ENCODE assay signal across 20 cellular contexts in the genomic region with DNA sequence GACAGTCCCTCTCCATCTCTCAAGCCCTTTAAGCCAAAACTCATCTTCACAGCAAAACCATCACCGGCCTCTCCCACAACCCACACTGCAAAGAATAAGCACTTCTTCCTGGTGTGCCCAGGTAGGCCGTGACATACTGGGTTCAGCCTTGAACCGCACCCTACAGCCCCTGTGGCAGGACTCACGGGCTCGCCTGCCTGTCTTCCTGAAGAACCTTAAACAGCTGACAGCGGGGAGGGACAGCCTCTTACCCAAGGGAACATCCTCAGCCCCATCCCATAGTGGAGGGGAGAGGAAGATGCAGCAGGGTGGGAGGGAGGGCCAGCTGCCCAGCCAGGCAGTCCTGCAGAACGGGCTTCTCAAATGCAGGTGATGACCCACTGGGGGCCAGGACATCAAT. TPM values are rescaled to one million over a fixed set of nuclear protein-coding genes. Genes with fewer than 3 reads are reported as not detected.
A peak's percentile ranks its signal among the peaks of the same experiment; 100 is the strongest.
DNase-seq lines count a peak whose midpoint lies in the region; ATAC-seq and TF ChIP-seq lines count a peak whose summit lies in the region.
"Had no signal": no experiment of that assay in that cellular context is flagged by ENCODE, and none has a peak within 500 bp of the region (broad histone marks: within the 10 kb centered on the region; RNA-seq: fewer than 3 reads in every experiment).

No MANE protein-coding gene starts in this region.

- ATAC-seq in CD4-positive, alpha-beta T cell (ENCODE audit: poor library complexity), result no peak
- ATAC-seq: right cardiac atrium had no signal

- H3K27me3 Mint-ChIP-seq in T-helper 1 cell treated with Interleukin-12 subunit alpha and Interleukin-12 subunit beta and Interleukin-4 antibody, amounts not matched to agents 30 μg/mL and 1 μg/mL, for 36 hours (ENCODE audit: low read depth), result no peaks in the 10 kb centered on the region
- no peaks in the 10 kb centered on the region for H3K27me3 Mint-ChIP-seq in CD4-positive, alpha-beta T cell
- H3K27me3 Mint-ChIP-seq in activated T-helper 2 cell treated with anti-CD3 and anti-CD28 coated beads, Interferon-gamma antibody, Interleukin-2, Interleukin-4, amounts not matched to agents 10 μg/mL and 5 μg/mL and 100 μg/mL, durations not matched to agents 14 hours and 24 hours and 36 hours (ENCODE audit: low read depth), result no peaks in the 10 kb centered on the region

- H3K79me2 ChIP-seq in trophoblast cell (ENCODE audit: control insufficient read depth, insufficient read depth, low read length, poor library complexity), result no peaks in the 10 kb centered on the region

- TF ChIP-seq CTCF in CD4-positive, alpha-beta T cell (IDR thresholded peaks at IDR 0.05), result no peak

- H3K14ac ChIP-seq in neuronal stem cell (ENCODE audit: low read length) (no peak overlapping the region), trophoblast cell (ENCODE audit: low read length) (no peak overlapping the region)

- H3K4me2 ChIP-seq in neuronal stem cell (ENCODE audit: insufficient read depth, low read length, poor library complexity, severe bottlenecking) (no peak overlapping the region), trophoblast cell (ENCODE audit: low read length) (no peak overlapping the region)

- no peaks in the 10 kb centered on the region for H3K9me3 Mint-ChIP-seq in T-helper 1 cell treated with Interleukin-12 subunit alpha and Interleukin-12 subunit beta and Interleukin-4 antibody, amounts not matched to agents 30 μg/mL and 1 μg/mL, for 36 hours
- no peaks in the 10 kb centered on the region for H3K9me3 Mint-ChIP-seq in CD4-positive, alpha-beta T cell
- no peaks in the 10 kb centered on the region for H3K9me3 Mint-ChIP-seq in activated T-helper 2 cell treated with anti-CD3 and anti-CD28 coated beads, Interferon-gamma antibody, Interleukin-2, Interleukin-4, amounts not matched to agents 10 μg/mL and 5 μg/mL and 100 μg/mL, durations not matched to agents 14 hours and 24 hours and 36 hours

- H3K79me1 ChIP-seq in neuronal stem cell (ENCODE audit: low read depth, low read length) (no peaks in the 10 kb centered on the region), trophoblast cell (ENCODE audit: low read length) (no peaks in the 10 kb centered on the region)

- no peak overlapping the region for H3K4ac ChIP-seq in neuronal stem cell (ENCODE audit: low read length)
- no peak overlapping the region for H3K4ac ChIP-seq in trophoblast cell (ENCODE audit: low read depth, low read length)

- POLR2A ChIA-PET in CD4-positive, alpha-beta T cell (lab: Charles Lee), result interaction anchor here (3.8 to 11.9 kb wide), 2 partner anchors 6 to 12 kb away, joined by 22 to 123 read pairs; no protein-coding TSS in a partner anchor

- H2AK5ac ChIP-seq in neuronal stem cell (ENCODE audit: low read depth, low read length) (no peak overlapping the region), trophoblast cell (ENCODE audit: low read length) (no peak overlapping the region)

- peaks cover 83% of the 10 kb centered on the region for H3K4me1 Mint-ChIP-seq in T-helper 1 cell treated with Interleukin-12 subunit alpha and Interleukin-12 subunit beta and Interleukin-4 antibody, amounts not matched to agents 30 μg/mL and 1 μg/mL, for 36 hours (ENCODE audit: low read depth)
- H3K4me1 Mint-ChIP-seq in CD4-positive, alpha-beta T cell (ENCODE audit: low read depth), result peaks cover 96% of the 10 kb centered on the region
- H3K4me1 Mint-ChIP-seq in activated T-helper 2 cell treated with anti-CD3 and anti-CD28 coated beads, Interferon-gamma antibody, Interleukin-2, Interleukin-4, amounts not matched to agents 10 μg/mL and 5 μg/mL and 100 μg/mL, durations not matched to agents 14 hours and 24 hours and 36 hours (ENCODE audit: low read depth), result peaks cover 82% of the 10 kb centered on the region

- no CpG with 5 or more reads among the region's 7 CpGs for WGBS in neuronal stem cell (ENCODE audit: extremely low coverage in 2 of 2, insufficient read length in 2 of 2, insufficient replicate concordance in 1 of 2), 2 donors
- no CpG with 5 or more reads among the region's 7 CpGs for WGBS in trophoblast cell (ENCODE audit: extremely low coverage, insufficient coverage, insufficient read length)

- DNase-seq in T-helper 1 cell (no peak), neuronal stem cell (ENCODE audit: low spot score) (no peak), trophoblast cell (no peak), occipital lobe (lab: John Stamatoyannopoulos, UW) (no peak)
- no peak for DNase-seq in CD4-positive, alpha-beta T cell
- DNase-seq in activated T-helper 2 cell treated with anti-CD3 and anti-CD28 coated beads, Interferon-gamma antibody, Interleukin-2, Interleukin-4, amounts not matched to agents 10 μg/mL and 5 μg/mL and 100 μg/mL, durations not matched to agents 14 hours and 24 hours and 36 hours (ENCODE audit: low spot score), result no peak
- no peak for DNase-seq in NK-92 treated with Interleukin-12 subunit alpha and Interleukin-12 subunit beta, amount 100 ng/mL, for 24 hours (lab: John Stamatoyannopoulos, UW)
- DNase-seq: C1 segment of cervical spinal cord; HCEC 1CT; NCI-H1417 treated with DMSO at 0.1 percent for 48 hours; NCI-H446 treated with DMSO at 0.1 percent for 48 hours; right cardiac atrium; SIG-M5; stimulated activated CD4-positive, alpha-beta T cell treated with anti-CD3 and anti-CD28 coated beads, Interleukin-1b, Interleukin-23, amount 100 ng/mL, for 48 hours; T1000; testis had no signal

- H3K23ac ChIP-seq in neuronal stem cell (ENCODE audit: low read depth, low read length, poor library complexity) (no peak overlapping the region), trophoblast cell (ENCODE audit: low read length) (no peak overlapping the region)

- H2BK5ac ChIP-seq in neuronal stem cell (ENCODE audit: low read length) (no peak overlapping the region), trophoblast cell (ENCODE audit: low read depth, low read length, poor library complexity) (no peak overlapping the region)

- no peak overlapping the region for H4K8ac ChIP-seq in neuronal stem cell (ENCODE audit: low read depth, low read length)
- H4K8ac ChIP-seq in trophoblast cell (ENCODE audit: low read depth, low read length), result no peak overlapping the region

- CTCF ChIA-PET in CD4-positive, alpha-beta T cell (lab: Charles Lee), result interaction anchor here (1.1 to 5.6 kb wide), 2 partner anchors 15 to 39 kb away, joined by 3 to 37 read pairs; no protein-coding TSS in a partner anchor

- H2BK12ac ChIP-seq in neuronal stem cell (ENCODE audit: low read length), result peak overlapping the region; percentile 52
- no peak overlapping the region for H2BK12ac ChIP-seq in trophoblast cell (ENCODE audit: low read length)

- H3K36me3 ChIP-seq in neuronal stem cell (replicated peaks in 1 of 2; ENCODE audit: control insufficient read depth in 2 of 2, insufficient read depth in 2 of 2, low read length in 2 of 2), result peaks cover 0 to 2% of the 10 kb centered on the region in 2 donors
- peaks cover 0 to 6% of the 10 kb centered on the region in 2 experiments for H3K36me3 ChIP-seq in trophoblast cell (ENCODE audit: control insufficient read depth in 1 of 2, insufficient read depth in 2 of 2, low read length in 2 of 2)

- peak overlapping the region; percentile 44 for H3K27ac Mint-ChIP-seq in T-helper 1 cell treated with Interleukin-12 subunit alpha and Interleukin-12 subunit beta and Interleukin-4 antibody, amounts not matched to agents 30 μg/mL and 1 μg/mL, for 36 hours
- peak overlapping the region; percentile 84 for H3K27ac Mint-ChIP-seq in CD4-positive, alpha-beta T cell
- peak overlapping the region; percentile 3 for H3K27ac Mint-ChIP-seq in activated T-helper 2 cell treated with anti-CD3 and anti-CD28 coated beads, Interferon-gamma antibody, Interleukin-2, Interleukin-4, amounts not matched to agents 10 μg/mL and 5 μg/mL and 100 μg/mL, durations not matched to agents 14 hours and 24 hours and 36 hours

- no peak overlapping the region for H2BK120ac ChIP-seq in neuronal stem cell (ENCODE audit: low read depth, low read length)
- no peak overlapping the region for H2BK120ac ChIP-seq in trophoblast cell (ENCODE audit: insufficient read depth, low read length, poor library complexity)

- H2AFZ ChIP-seq in neuronal stem cell (ENCODE audit: low read length), result no peak overlapping the region
- no peak overlapping the region for H2AFZ ChIP-seq in trophoblast cell (ENCODE audit: insufficient read depth, low read length, poor library complexity)

- intact Hi-C loops in CD4-positive, alpha-beta T cell (cut with DNase I, micrococcal nuclease), result no loop called here
- intact Hi-C loops in activated T-helper 2 cell treated with anti-CD3 and anti-CD28 coated beads, Interferon-gamma antibody, Interleukin-2, Interleukin-4, amounts not matched to agents 10 μg/mL and 5 μg/mL and 100 μg/mL, durations not matched to agents 14 hours and 24 hours and 36 hours (cut with micrococcal nuclease), result no loop called here

- no peak overlapping the region for H3K9ac ChIP-seq in neuronal stem cell (ENCODE audit: low read depth, low read length, poor library complexity)
- no peak overlapping the region for H3K9ac ChIP-seq in trophoblast cell (ENCODE audit: low read length)

- no peak overlapping the region for H4K12ac ChIP-seq in trophoblast cell (ENCODE audit: low read depth, low read length)

- peaks cover 37% of the 10 kb centered on the region for H3K36me3 Mint-ChIP-seq in T-helper 1 cell treated with Interleukin-12 subunit alpha and Interleukin-12 subunit beta and Interleukin-4 antibody, amounts not matched to agents 30 μg/mL and 1 μg/mL, for 36 hours (ENCODE audit: low read depth)
- peaks cover 35% of the 10 kb centered on the region for H3K36me3 Mint-ChIP-seq in CD4-positive, alpha-beta T cell (ENCODE audit: low read depth)
- peaks cover 50% of the 10 kb centered on the region for H3K36me3 Mint-ChIP-seq in activated T-helper 2 cell treated with anti-CD3 and anti-CD28 coated beads, Interferon-gamma antibody, Interleukin-2, Interleukin-4, amounts not matched to agents 10 μg/mL and 5 μg/mL and 100 μg/mL, durations not matched to agents 14 hours and 24 hours and 36 hours (ENCODE audit: low read depth)

- peaks cover 9 to 12% of the 10 kb centered on the region in 2 donors for H3K4me1 ChIP-seq in neuronal stem cell (ENCODE audit: control insufficient read depth in 2 of 2, insufficient read depth in 1 of 2, low read depth in 1 of 2, low read length in 2 of 2)
- no peaks in the 10 kb centered on the region for H3K4me1 ChIP-seq in trophoblast cell (ENCODE audit: control insufficient read depth in 1 of 2, insufficient read depth in 2 of 2, low read length in 2 of 2)

- H3K4me3 ChIP-seq in neuronal stem cell (ENCODE audit: low read length in 2 of 2) (no peak overlapping the region), trophoblast cell (ENCODE audit: low read depth, low read length) (no peak overlapping the region)
- H3K4me3 ChIP-seq: testis had no signal

- H3K18ac ChIP-seq in neuronal stem cell (ENCODE audit: low read length) (peak overlapping the region; percentile 27), trophoblast cell (ENCODE audit: low read length) (no peak overlapping the region)

- H3K27me3 ChIP-seq in CD4-positive, alpha-beta T cell (ENCODE audit: control insufficient read depth, insufficient read depth, low read length), result no peaks in the 10 kb centered on the region
- H3K27me3 ChIP-seq in neuronal stem cell (ENCODE audit: control insufficient read depth in 3 of 3, insufficient read depth in 3 of 3, low read depth in 1 of 3, low read length in 3 of 3), result peaks cover 0 to 3% (median 0%) of the 10 kb centered on the region in 3 experiments
- H3K27me3 ChIP-seq in trophoblast cell (ENCODE audit: insufficient read depth, low read length), result no peaks in the 10 kb centered on the region
- H3K27me3 ChIP-seq: testis had no signal

- H3K9me3 ChIP-seq in CD4-positive, alpha-beta T cell (ENCODE audit: control insufficient read depth, low read length), result no peaks in the 10 kb centered on the region
- H3K9me3 ChIP-seq in neuronal stem cell (replicated peaks in 1 of 2; ENCODE audit: control insufficient read depth in 2 of 2, insufficient read depth in 1 of 2, low read depth in 1 of 2, low read length in 2 of 2) (peaks cover 0 to 1% of the 10 kb centered on the region in 2 donors), trophoblast cell (ENCODE audit: insufficient read depth, low read depth, low read length) (no peaks in the 10 kb centered on the region)
- H3K9me3 ChIP-seq: testis had no signal

- no peak overlapping the region for H3K27ac ChIP-seq in CD4-positive, alpha-beta T cell (ENCODE audit: low read depth, low read length)
- H3K27ac ChIP-seq in neuronal stem cell (replicated peaks; ENCODE audit: low read length), result no peak overlapping the region
- H3K27ac ChIP-seq in trophoblast cell (ENCODE audit: low read depth, low read length), result no peak overlapping the region
- H3K27ac ChIP-seq: 22Rv1 had no signal

- peak overlapping the region; percentile 14 for H3K4me3 Mint-ChIP-seq in T-helper 1 cell treated with Interleukin-12 subunit alpha and Interleukin-12 subunit beta and Interleukin-4 antibody, amounts not matched to agents 30 μg/mL and 1 μg/mL, for 36 hours
- H3K4me3 Mint-ChIP-seq in CD4-positive, alpha-beta T cell, result peak overlapping the region; percentile 26
- H3K4me3 Mint-ChIP-seq in activated T-helper 2 cell treated with anti-CD3 and anti-CD28 coated beads, Interferon-gamma antibody, Interleukin-2, Interleukin-4, amounts not matched to agents 10 μg/mL and 5 μg/mL and 100 μg/mL, durations not matched to agents 14 hours and 24 hours and 36 hours (ENCODE audit: low read depth), result no peak overlapping the region

- H2BK15ac ChIP-seq in neuronal stem cell (ENCODE audit: low read length), result no peak overlapping the region

- H4K91ac ChIP-seq in neuronal stem cell (ENCODE audit: low read depth, low read length, poor library complexity) (no peak overlapping the region), trophoblast cell (ENCODE audit: low read depth, low read length) (no peak overlapping the region)

RNA-seq across cellular contexts. Expression of a gene that starts 40.2 kb away (rescaled TPM):
- total RNA-seq in CD4-positive, alpha-beta T cell, result 10 to 100 TPM; 89.3 to 97.6 TPM
- 55.0 and 63.5 TPM in 2 replicates for total RNA-seq in activated T-helper 2 cell treated with anti-CD3 and anti-CD28 coated beads, Interferon-gamma antibody, Interleukin-2, Interleukin-4, amounts not matched to agents 10 μg/mL and 5 μg/mL and 100 μg/mL, durations not matched to agents 14 hours and 24 hours and 36 hours
- polyA plus RNA-seq in neuronal stem cell (2013, experiment 1 of 2), result 8.2 TPM
- polyA plus RNA-seq in neuronal stem cell (2013, experiment 2 of 2), result 8.4 TPM
- polyA plus RNA-seq in trophoblast cell (2013), result 16.7 and 16.9 TPM in 2 replicates
- total RNA-seq in occipital lobe, result 12.3 TPM

RNA-seq across cellular contexts. Expression of a gene that starts 55.0 kb away (rescaled TPM):
- not detected for total RNA-seq in CD4-positive, alpha-beta T cell
- total RNA-seq in activated T-helper 2 cell treated with anti-CD3 and anti-CD28 coated beads, Interferon-gamma antibody, Interleukin-2, Interleukin-4, amounts not matched to agents 10 μg/mL and 5 μg/mL and 100 μg/mL, durations not matched to agents 14 hours and 24 hours and 36 hours, result not detected in 2 replicates
- polyA plus RNA-seq in neuronal stem cell (2013, experiment 1 of 2), result not detected
- polyA plus RNA-seq in neuronal stem cell (2013, experiment 2 of 2), result not detected
- polyA plus RNA-seq in trophoblast cell (2013), result 0.14 and 0.19 TPM in 2 replicates
- not detected for total RNA-seq in occipital lobe
- total RNA-seq: HT1080, right cardiac atrium had no signal
- polyA plus RNA-seq: esophagus had no signal

Comparison
In these comparisons a context has a peak if more than half of its experiments do, and no peak if none do; other contexts are left out.
1. H3K27ac Mint-ChIP-seq: peak in every context shown above with its lines; median percentile 84 in CD4-positive, alpha-beta T cell; 44 in T-helper 1 cell treated with Interleukin-12 subunit alpha and Interleukin-12 subunit beta and Interleukin-4 antibody, amounts not matched to agents 30 μg/mL and 1 μg/mL, for 36 hours; 3 in activated T-helper 2 cell treated with anti-CD3 and anti-CD28 coated beads, Interferon-gamma antibody, Interleukin-2, Interleukin-4, amounts not matched to agents 10 μg/mL and 5 μg/mL and 100 μg/mL, durations not matched to agents 14 hours and 24 hours and 36 hours.